In the genomic region with DNA sequence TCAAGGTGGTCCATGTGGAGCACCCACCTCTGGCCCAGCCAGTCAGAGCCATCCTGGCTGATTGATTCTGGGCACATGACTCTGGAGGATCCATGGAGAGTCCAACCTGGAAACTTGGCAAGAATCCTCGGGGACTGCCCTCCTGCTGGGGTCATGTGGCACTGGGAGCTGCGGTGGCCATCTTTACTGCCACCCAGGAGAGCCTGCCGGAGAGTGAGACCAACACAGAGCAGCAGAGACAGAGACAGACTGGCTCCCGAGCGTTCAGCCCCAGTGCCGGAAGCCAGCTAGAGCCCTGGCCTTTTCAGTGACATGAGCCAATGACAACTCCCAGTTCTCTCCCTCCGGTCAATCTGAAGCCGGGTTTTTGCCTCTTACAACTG, we compare ENCODE assay signal across 26 cellular contexts. TPM values are rescaled to one million over a fixed set of nuclear protein-coding genes. Genes with fewer than 3 reads are reported as not detected.
DNase-seq lines count a peak whose midpoint lies in the region; ATAC-seq and TF ChIP-seq lines count a peak whose summit lies in the region.
"Had no signal": no experiment of that assay in that cellular context is flagged by ENCODE, and none has a peak within 500 bp of the region (broad histone marks: within the 10 kb centered on the region; RNA-seq: fewer than 3 reads in every experiment).

No MANE protein-coding gene starts in this region.

- POLR2A ChIA-PET in activated CD4-positive, alpha-beta T cell treated with anti-CD3 and anti-CD28 coated beads, Interleukin-2, amount 10 ng/mL, durations not matched to agents 7 days and 5 days (lab: Charles Lee): no interaction called here
- POLR2A ChIA-PET in HEK293 (lab: Yijun Ruan, JAX): no interaction called here

- peak; percentile 3 for DNase-seq in activated CD4-positive, alpha-beta T cell treated with anti-CD3 and anti-CD28 coated beads, Interleukin-2, amount 10 ng/mL, durations not matched to agents 7 days and 5 days
- no peak for DNase-seq in activated CD4-positive, alpha-beta T cell treated with anti-CD3 and anti-CD28 coated beads for 48 hours
- peak; percentile 82 for DNase-seq in osteocyte (ENCODE audit: extremely low spot score, unreplicated experiment)
- no peak for DNase-seq in kidney glomerular epithelial cell (lab: John Stamatoyannopoulos, UW)
- DNase-seq: AML-193; C1 segment of cervical spinal cord; EL; GF-D8; HFFc6; KBM-7; MM.1S; NCI-H1048; NCI-H1417 treated with DMSO at 0.1 percent for 48 hours; NCI-H187; NK-92 treated with Interleukin-12 subunit alpha and Interleukin-12 subunit beta, amount 100 ng/mL, for 24 hours had no signal

- CTCF ChIA-PET in activated CD4-positive, alpha-beta T cell treated with anti-CD3 and anti-CD28 coated beads, Interleukin-2, amount 10 ng/mL, durations not matched to agents 7 days and 5 days (lab: Charles Lee): no interaction called here
- CTCF ChIA-PET in HEK293 (lab: Yijun Ruan, JAX): interaction anchor here (0.6 kb wide), 1 partner anchor 8 kb away, joined by 4 read pairs; no protein-coding TSS in a partner anchor

- H3K4me3 Mint-ChIP-seq in activated CD4-positive, alpha-beta T cell treated with anti-CD3 and anti-CD28 coated beads, Interleukin-2, amount 10 ng/mL, durations not matched to agents 7 days and 5 days: no peak overlapping the region
- H3K4me3 Mint-ChIP-seq in osteocyte (ENCODE audit: unreplicated experiment): no peak overlapping the region
- H3K4me3 Mint-ChIP-seq: CD8-positive, alpha-beta T cell; HFFc6 had no signal

- TF ChIP-seq CTCF in HEK293 (tag by site-specific recombination; IDR thresholded peaks at IDR 0.05) (no peak), osteocyte (IDR thresholded peaks at IDR 0.05) (no peak)

- peaks cover 0 to 6% of the 10 kb centered on the region in 2 experiments; a peak in 1 of 3 replicates for H3K36me3 ChIP-seq in HEK293 (ENCODE audit: control insufficient read depth in 2 of 2, insufficient read depth in 1 of 2, low read length in 2 of 2)
- H3K36me3 ChIP-seq: Peyer's patch had no signal

- no peak for ATAC-seq in GM18498 (IDR thresholded peaks at IDR 0.05; ENCODE audit: unreplicated experiment)
- ATAC-seq in HG02970 (IDR thresholded peaks at IDR 0.05; ENCODE audit: low FRiP score, unreplicated experiment): no peak
- ATAC-seq: CD8-positive, alpha-beta T cell had no signal

- H3K27ac ChIP-seq in HEK293 (ENCODE audit: extremely low read depth, low read depth, low read length): no peak overlapping the region
- H3K27ac ChIP-seq: Peyer's patch, SJSA1 had no signal

- no peaks in the 10 kb centered on the region for H3K4me1 ChIP-seq in HEK293 (ENCODE audit: control insufficient read depth, insufficient read depth, low read length)
- H3K4me1 ChIP-seq: Peyer's patch, SJSA1 had no signal

- H3K4me3 ChIP-seq in HEK293 (ENCODE audit: low read depth, low read length): no peak overlapping the region
- H3K4me3 ChIP-seq: Peyer's patch, SJSA1 had no signal

- no peak overlapping the region for H3K27ac Mint-ChIP-seq in activated CD4-positive, alpha-beta T cell treated with anti-CD3 and anti-CD28 coated beads, Interleukin-2, amount 10 ng/mL, durations not matched to agents 7 days and 5 days
- no peak overlapping the region for H3K27ac Mint-ChIP-seq in osteocyte (ENCODE audit: unreplicated experiment)
- H3K27ac Mint-ChIP-seq: CD8-positive, alpha-beta T cell; HFFc6 had no signal

- no peaks in the 10 kb centered on the region for H3K36me3 Mint-ChIP-seq in activated CD4-positive, alpha-beta T cell treated with anti-CD3 and anti-CD28 coated beads, Interleukin-2, amount 10 ng/mL, durations not matched to agents 7 days and 5 days (ENCODE audit: low read depth)
- H3K36me3 Mint-ChIP-seq in osteocyte (ENCODE audit: unreplicated experiment): no peaks in the 10 kb centered on the region
- H3K36me3 Mint-ChIP-seq: CD8-positive, alpha-beta T cell had no signal

- H3K9me3 ChIP-seq in HEK293 (ENCODE audit: control insufficient read depth, insufficient read depth, low read depth, low read length): no peaks in the 10 kb centered on the region
- H3K9me3 ChIP-seq: Peyer's patch, SJSA1 had no signal

- H3K4me1 Mint-ChIP-seq in activated CD4-positive, alpha-beta T cell treated with anti-CD3 and anti-CD28 coated beads, Interleukin-2, amount 10 ng/mL, durations not matched to agents 7 days and 5 days: no peaks in the 10 kb centered on the region
- H3K4me1 Mint-ChIP-seq in osteocyte (ENCODE audit: unreplicated experiment): peaks cover 3% of the 10 kb centered on the region

- H3K9me3 Mint-ChIP-seq in activated CD4-positive, alpha-beta T cell treated with anti-CD3 and anti-CD28 coated beads, Interleukin-2, amount 10 ng/mL, durations not matched to agents 7 days and 5 days: no peaks in the 10 kb centered on the region
- H3K9me3 Mint-ChIP-seq in osteocyte (ENCODE audit: unreplicated experiment): no peaks in the 10 kb centered on the region
- H3K9me3 Mint-ChIP-seq: CD8-positive, alpha-beta T cell; HFFc6 had no signal

- H3K27me3 Mint-ChIP-seq in activated CD4-positive, alpha-beta T cell treated with anti-CD3 and anti-CD28 coated beads, Interleukin-2, amount 10 ng/mL, durations not matched to agents 7 days and 5 days: peaks cover 20% of the 10 kb centered on the region
- H3K27me3 Mint-ChIP-seq in osteocyte (ENCODE audit: unreplicated experiment): peaks cover 32% of the 10 kb centered on the region

TF ChIP-seq in HEK293, 187 proteins besides CTCF, POLR2A, EP300 and RAD21:
- TF ChIP-seq, protein P1, sequence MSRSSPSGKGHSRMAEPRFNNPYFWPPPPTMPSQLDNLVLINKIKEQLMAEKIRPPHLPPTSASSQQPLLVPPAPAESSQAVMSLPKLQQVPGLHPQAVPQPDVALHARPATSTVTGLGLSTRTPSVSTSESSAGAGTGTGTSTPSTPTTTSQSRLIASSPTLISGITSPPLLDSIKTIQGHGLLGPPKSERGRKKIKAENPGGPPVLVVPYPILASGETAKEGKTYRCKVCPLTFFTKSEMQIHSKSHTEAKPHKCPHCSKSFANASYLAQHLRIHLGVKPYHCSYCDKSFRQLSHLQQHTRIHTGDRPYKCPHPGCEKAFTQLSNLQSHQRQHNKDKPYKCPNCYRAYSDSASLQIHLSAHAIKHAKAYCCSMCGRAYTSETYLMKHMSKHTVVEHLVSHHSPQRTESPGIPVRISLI (tag by site-specific recombination; IDR thresholded peaks at IDR 0.05): no peak
- TF ChIP-seq GLIS1 (tag by site-specific recombination; IDR thresholded peaks at IDR 0.05) (peak; percentile 6; the same call in 1 of the 2 replicates), ZNF514 (tag by site-specific recombination; IDR thresholded peaks at IDR 0.05) (no peak)
TF ChIP-seq in HEK293: peak in this region for 1.

RNA-seq across cellular contexts. Expression of a gene that starts 11.5 kb away (rescaled TPM):
- total RNA-seq in activated CD4-positive, alpha-beta T cell treated with anti-CD3 and anti-CD28 coated beads, Interleukin-2, amount 10 ng/mL, durations not matched to agents 7 days and 5 days: not detected
- total RNA-seq in osteocyte: 0.67 and 0.91 TPM in 2 replicates

RNA-seq across cellular contexts. Expression of a gene that starts 37.8 kb away (rescaled TPM):
- total RNA-seq in activated CD4-positive, alpha-beta T cell treated with anti-CD3 and anti-CD28 coated beads, Interleukin-2, amount 10 ng/mL, durations not matched to agents 7 days and 5 days: not detected
- total RNA-seq in osteocyte: not detected in 2 replicates
- total RNA-seq: A172; CD8-positive, alpha-beta T cell; H4; HepG2; HFFc6; HT-29; NCI-H460; Peyer's patch; SJSA1 had no signal

Comparison
In these comparisons a context has a peak if more than half of its experiments do, and no peak if none do; other contexts are left out.
1. DNase-seq: peak in activated CD4-positive, alpha-beta T cell treated with anti-CD3 and anti-CD28 coated beads, Interleukin-2, amount 10 ng/mL, durations not matched to agents 7 days and 5 days (single experiment) and osteocyte (single experiment); none in activated CD4-positive, alpha-beta T cell treated with anti-CD3 and anti-CD28 coated beads for 48 hours (single experiment) and kidney glomerular epithelial cell (single experiment).